8 cellular contexts compared by ENCODE assay signal in the genomic region with DNA sequence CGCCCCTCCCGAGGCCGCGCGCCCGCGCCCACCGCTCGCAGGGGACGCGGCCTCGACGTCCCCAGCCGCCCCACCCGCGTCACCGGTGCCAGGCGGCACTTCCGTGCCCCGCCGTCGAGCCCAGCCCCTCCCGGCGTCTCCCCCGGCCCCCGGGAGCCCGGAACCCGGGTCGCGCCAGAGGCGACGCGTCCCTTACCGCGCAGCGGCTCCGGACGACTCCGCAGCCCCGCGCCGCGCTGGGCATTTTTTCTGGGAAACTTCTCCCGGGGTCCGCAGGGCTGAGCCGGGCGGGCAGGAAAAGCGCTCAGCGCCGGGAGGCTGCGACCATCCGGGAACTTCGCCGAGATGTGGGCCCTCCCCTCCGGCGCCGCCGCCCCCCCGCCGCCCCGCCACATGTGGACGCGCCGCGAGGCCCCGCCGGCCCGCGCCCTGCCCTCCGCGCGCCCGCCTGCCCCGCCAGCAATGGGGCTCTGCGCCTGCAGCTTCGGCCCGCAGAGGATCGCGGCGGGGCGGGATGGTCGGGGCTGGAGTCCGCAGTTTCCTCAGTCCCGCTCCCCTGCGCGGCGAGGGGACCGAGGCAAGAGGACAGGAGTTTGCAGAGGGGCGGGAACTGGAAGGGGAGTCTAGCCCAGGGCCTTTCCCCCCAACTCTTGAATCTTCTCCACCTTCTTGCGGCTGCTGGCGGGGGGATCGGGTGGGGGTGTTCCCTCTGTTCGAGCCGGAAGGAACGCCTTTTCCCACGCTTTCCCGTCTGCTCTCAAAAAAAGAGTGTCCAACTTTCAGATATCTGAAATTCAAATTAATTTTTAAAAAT.
A peak's percentile ranks its signal among the peaks of the same experiment; 100 is the strongest.
DNase-seq lines count a peak whose midpoint lies in the region; ATAC-seq and TF ChIP-seq lines count a peak whose summit lies in the region.

No MANE protein-coding gene starts in this region.

- ATAC-seq in GM18868 (IDR thresholded peaks at IDR 0.05; ENCODE audit: unreplicated experiment) (peak; percentile 61), HG03108 (IDR thresholded peaks at IDR 0.05; ENCODE audit: unreplicated experiment) (peak; percentile 60), heart left ventricle (peak; percentile 57 to 92 (median 78)), upper lobe of right lung (peak; percentile 91)

- peaks cover 3% of the 10 kb centered on the region for H3K27me3 ChIP-seq in AG04450 (ENCODE audit: control insufficient read depth, insufficient read depth, low read length)
- H3K27me3 ChIP-seq in heart left ventricle, result no peaks in the 10 kb centered on the region
- no peaks in the 10 kb centered on the region for H3K27me3 ChIP-seq in parathyroid adenoma (ENCODE audit: control insufficient read depth, insufficient read depth, low read length)
- no peaks in the 10 kb centered on the region for H3K27me3 ChIP-seq in upper lobe of right lung

- H3K9ac ChIP-seq in parathyroid adenoma, result peak overlapping the region; percentile 65

- H3K4me1 ChIP-seq in heart left ventricle (peaks cover 0 to 41% (median 26%) of the 10 kb centered on the region in 12 donors), parathyroid adenoma (peaks cover 31% of the 10 kb centered on the region), upper lobe of right lung (no peaks in the 10 kb centered on the region)

- TF ChIP-seq POLR2A in heart left ventricle (IDR thresholded peaks at IDR 0.05), result no peak

- CTCF ChIA-PET in AG04450 (lab: Charles Lee), result interaction anchor here (1.1 to 8.4 kb wide), 6 partner anchors 16 to 221 kb away, joined by 3 to 146 read pairs (median 13); a partner anchor contains a TSS

- POLR2A ChIA-PET in AG04450 (lab: Yijun Ruan, JAX), result no interaction called here

- intact Hi-C loops in heart left ventricle (cut with DNase I) (loop anchor here in 6 of 10 donors (5.0 to 10.0 kb wide), 6 partner anchors 65 to 120 kb away; no protein-coding TSS in a partner anchor), upper lobe of right lung (cut with DNase I) (no loop called here)

- DNase-seq in AG04450 (ENCODE audit: low read depth, low spot score) (no peak), SK-N-DZ (ENCODE audit: low spot score) (peak; percentile 54), heart left ventricle (peak; percentile 76 to 88 (median 83)), upper lobe of right lung (peak; percentile 83)
- peak; percentile 25 for DNase-seq in activated naive CD8-positive, alpha-beta T cell treated with anti-CD3 and anti-CD28 coated beads, Interleukin-2, amount 50 U/mL, for 16 hours (ENCODE audit: low read depth, low spot score)

- H3K4me2 ChIP-seq in parathyroid adenoma (ENCODE audit: low read length), result peak overlapping the region; percentile 91

- H3K27ac ChIP-seq in AG04450 (ENCODE audit: low read depth, low read length), result no peak overlapping the region
- H3K27ac ChIP-seq in heart left ventricle, result peak overlapping the region; percentile 82 to 96 (median 88)
- peak overlapping the region; percentile 69 for H3K27ac ChIP-seq in parathyroid adenoma
- H3K27ac ChIP-seq in upper lobe of right lung, result peak overlapping the region; percentile 77

- H3K79me2 ChIP-seq in parathyroid adenoma, result peaks cover 22% of the 10 kb centered on the region

- H3K36me3 ChIP-seq in heart left ventricle, result peaks cover 0 to 3% (median 0%) of the 10 kb centered on the region in 9 donors
- no peaks in the 10 kb centered on the region for H3K36me3 ChIP-seq in parathyroid adenoma (ENCODE audit: control insufficient read depth, insufficient read depth, low read length)
- no peaks in the 10 kb centered on the region for H3K36me3 ChIP-seq in upper lobe of right lung

- H3K4me3 ChIP-seq in AG04450 (ENCODE audit: low read depth, low read length) (peak overlapping the region; percentile 83), heart left ventricle (peak overlapping the region; percentile 64 to 97 (median 86)), parathyroid adenoma (ENCODE audit: low read depth, low read length) (peak overlapping the region; percentile 85), upper lobe of right lung (peak overlapping the region; percentile 89)

- peak overlapping the region; percentile 90 for H2AFZ ChIP-seq in parathyroid adenoma

- TF ChIP-seq CTCF in AG04450 (IDR thresholded peaks at IDR 0.05; ENCODE audit: low read depth, low read length) (no peak), heart left ventricle (IDR thresholded peaks at IDR 0.05) (no peak), parathyroid adenoma (IDR thresholded peaks at IDR 0.05) (no peak), upper lobe of right lung (IDR thresholded peaks at IDR 0.05) (no peak)

- H3K9me3 ChIP-seq in AG04450 (ENCODE audit: control insufficient read depth, insufficient read depth, low read length) (no peaks in the 10 kb centered on the region), heart left ventricle (no peaks in the 10 kb centered on the region), parathyroid adenoma (ENCODE audit: control insufficient read depth, low read length) (no peaks in the 10 kb centered on the region), upper lobe of right lung (no peaks in the 10 kb centered on the region)

- WGBS in heart left ventricle, 4 donors, result 0 to 1% (median 1%) methylated on average over 25 to 97 of the region's 97 CpGs
